11 cellular contexts compared by ENCODE assay signal in the genomic region with DNA sequence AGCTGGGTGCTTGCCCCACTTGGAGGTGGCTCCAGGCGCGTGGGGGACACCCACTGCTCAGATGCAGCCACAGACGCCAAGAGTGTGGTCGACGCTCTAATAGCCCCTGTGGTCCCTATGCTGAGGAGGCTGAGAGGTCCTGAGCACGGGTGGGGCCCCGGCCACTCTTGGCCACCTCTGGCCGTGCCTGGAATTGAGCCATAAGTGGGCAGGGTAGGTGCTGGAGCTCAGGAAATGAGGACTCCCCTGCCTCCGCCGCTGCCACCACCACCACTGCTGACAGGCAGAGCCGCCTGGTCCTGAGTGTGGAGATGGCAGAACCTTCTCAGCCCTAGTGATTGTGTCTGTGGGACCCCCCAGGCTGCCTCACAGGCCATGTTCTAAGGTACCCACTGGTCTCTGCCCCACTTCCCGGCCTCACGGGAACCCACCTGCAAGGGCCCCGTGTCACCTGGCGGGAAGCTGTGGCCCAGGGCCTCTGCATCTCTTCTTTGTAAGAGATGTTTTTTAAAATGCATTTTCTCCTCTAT. TPM values are rescaled to one million over a fixed set of nuclear protein-coding genes. Genes with fewer than 3 reads are reported as not detected.
DNase-seq lines count a peak whose midpoint lies in the region; ATAC-seq and TF ChIP-seq lines count a peak whose summit lies in the region.
"Had no signal": no experiment of that assay in that cellular context is flagged by ENCODE, and none has a peak within 500 bp of the region (broad histone marks: within the 10 kb centered on the region; RNA-seq: fewer than 3 reads in every experiment).

No MANE protein-coding gene starts in this region.

- H3K4me3 Mint-ChIP-seq in CD8-positive, alpha-beta memory T cell = peak overlapping the region; percentile 51 to 91 (median 86)

- ATAC-seq in activated naive CD4-positive, alpha-beta T cell treated with anti-CD3 and anti-CD28 coated beads, Interleukin-2, amount 50 U/mL, for 72 hours = peak; percentile 29 to 50
- ATAC-seq in mucosa of descending colon (peak; percentile 23), HG03520 (IDR thresholded peaks at IDR 0.05; ENCODE audit: unreplicated experiment) (no peak), GM21528 (IDR thresholded peaks at IDR 0.05; ENCODE audit: low FRiP score, unreplicated experiment) (no peak)
- ATAC-seq: sciatic nerve had no signal

- no peaks in the 10 kb centered on the region for H4K20me1 ChIP-seq in Loucy (ENCODE audit: insufficient read depth, low read length, poor library complexity, severe bottlenecking)

- peak overlapping the region; percentile 93 to 100 (median 99) for H3K27ac Mint-ChIP-seq in CD8-positive, alpha-beta memory T cell
- peak overlapping the region; percentile 72 to 78 for H3K27ac Mint-ChIP-seq in activated naive CD4-positive, alpha-beta T cell treated with anti-CD3 and anti-CD28 coated beads, Interleukin-2, amount 50 U/mL, for 72 hours

- H3K27me3 Mint-ChIP-seq in CD8-positive, alpha-beta memory T cell = peaks cover 0 to 1% of the 10 kb centered on the region in 2 donors

- peak overlapping the region; percentile 37 for H3K4me3 ChIP-seq in CD8-positive, alpha-beta memory T cell (ENCODE audit: low read length)
- H3K4me3 ChIP-seq in Loucy (ENCODE audit: low read length, poor library complexity, severe bottlenecking) (no peak overlapping the region), mucosa of descending colon (no peak overlapping the region)
- H3K4me3 ChIP-seq: ascending aorta had no signal

- H3K9me3 Mint-ChIP-seq in CD8-positive, alpha-beta memory T cell = peaks cover 0 to 2% (median 0%) of the 10 kb centered on the region in 5 donors
- H3K9me3 Mint-ChIP-seq in activated naive CD4-positive, alpha-beta T cell treated with anti-CD3 and anti-CD28 coated beads, Interleukin-2, amount 50 U/mL, for 72 hours = no peaks in the 10 kb centered on the region

- peaks cover 3 to 46% (median 4%) of the 10 kb centered on the region in 3 donors for H3K36me3 Mint-ChIP-seq in CD8-positive, alpha-beta memory T cell
- H3K36me3 Mint-ChIP-seq in activated naive CD4-positive, alpha-beta T cell treated with anti-CD3 and anti-CD28 coated beads, Interleukin-2, amount 50 U/mL, for 72 hours = peaks cover 5 to 8% of the 10 kb centered on the region in 2 donors

- H3K36me3 ChIP-seq in CD8-positive, alpha-beta memory T cell (ENCODE audit: insufficient read depth, low read length) = peaks cover 4% of the 10 kb centered on the region
- peaks cover 55% of the 10 kb centered on the region; the same call in 1 of the 2 replicates for H3K36me3 ChIP-seq in Loucy (ENCODE audit: insufficient read depth, low read length)
- H3K36me3 ChIP-seq in mucosa of descending colon (ENCODE audit: low read depth) = peaks cover 12% of the 10 kb centered on the region

- intact Hi-C loops in mucosa of descending colon (cut with DNase I, micrococcal nuclease) = no loop called here

- no peaks in the 10 kb centered on the region for H3K9me2 ChIP-seq in Loucy (replicated peaks; ENCODE audit: low read depth, low read length)

- H2AFZ ChIP-seq in Loucy (ENCODE audit: low read length) = no peak overlapping the region

- H3K79me2 ChIP-seq in Loucy (ENCODE audit: insufficient read depth, low read length) = no peaks in the 10 kb centered on the region

- H3K9me3 ChIP-seq in CD8-positive, alpha-beta memory T cell (ENCODE audit: low read length) = no peaks in the 10 kb centered on the region
- H3K9me3 ChIP-seq in Loucy (ENCODE audit: insufficient read depth, low read depth, low read length) (no peaks in the 10 kb centered on the region), mucosa of descending colon (no peaks in the 10 kb centered on the region)
- H3K9me3 ChIP-seq: ascending aorta had no signal

- H3K27ac ChIP-seq in CD8-positive, alpha-beta memory T cell (ENCODE audit: low read depth, low read length) = peak overlapping the region; percentile 95
- H3K27ac ChIP-seq: ascending aorta had no signal

- TF ChIP-seq CTCF in Loucy (conservative IDR thresholded peaks at IDR 0.05; ENCODE audit: low read length) (no peak; the same call in 1 of the 2 replicates), mucosa of descending colon (IDR thresholded peaks at IDR 0.05) (no peak)

- H3K4me2 ChIP-seq in Loucy (ENCODE audit: low read depth, low read length, poor library complexity, severe bottlenecking) = peak overlapping the region; percentile 3

- peaks cover 22 to 49% (median 30%) of the 10 kb centered on the region in 3 donors for H3K4me1 Mint-ChIP-seq in CD8-positive, alpha-beta memory T cell

- POLR2A ChIA-PET in CD8-positive, alpha-beta memory T cell (lab: Charles Lee) = interaction anchor here (0.5 to 2.7 kb wide), 5 partner anchors 8 to 213 kb away, joined by 3 to 12 read pairs (median 4); a partner anchor contains a TSS

- peaks cover 37% of the 10 kb centered on the region for H3K4me1 ChIP-seq in CD8-positive, alpha-beta memory T cell (ENCODE audit: insufficient read depth, low read length)
- peaks cover 18% of the 10 kb centered on the region for H3K4me1 ChIP-seq in Loucy (ENCODE audit: insufficient read depth, low read length, poor library complexity, severe bottlenecking)
- H3K4me1 ChIP-seq in mucosa of descending colon (ENCODE audit: low read depth) = no peaks in the 10 kb centered on the region
- H3K4me1 ChIP-seq: ascending aorta had no signal

- peak; percentile 26 to 69 (median 67) for DNase-seq in CD8-positive, alpha-beta memory T cell
- no peak for DNase-seq in activated naive CD4-positive, alpha-beta T cell treated with anti-CD3 and anti-CD28 coated beads, Interleukin-2, amount 50 U/mL, for 72 hours (ENCODE audit: low spot score in 2 of 2)
- DNase-seq in mucosa of descending colon = peak in 1 of 3 donors; percentile 50
- DNase-seq in NCI-H1436 (lab: John Stamatoyannopoulos, UW) = no peak
- DNase-seq in OCI-M2 (lab: John Stamatoyannopoulos, UW; ENCODE audit: unreplicated experiment) = no peak
- DNase-seq: NCI-H226 had no signal

- peaks cover 7% of the 10 kb centered on the region; the same call in 1 of the 2 replicates for H3F3A ChIP-seq in Loucy (ENCODE audit: low read depth)

- CTCF ChIA-PET in CD8-positive, alpha-beta memory T cell (lab: Charles Lee) = interaction anchor here (1.2 to 2.9 kb wide), 3 partner anchors 10 to 99 kb away, joined by 4 to 10 read pairs (median 5); a partner anchor contains a TSS

- no peak overlapping the region for H3K9ac ChIP-seq in Loucy (ENCODE audit: low read depth, low read length, poor library complexity, severe bottlenecking)

- no peaks in the 10 kb centered on the region for H3K27me3 ChIP-seq in CD8-positive, alpha-beta memory T cell (ENCODE audit: insufficient read depth, low read length, poor library complexity, severe bottlenecking)
- no peaks in the 10 kb centered on the region for H3K27me3 ChIP-seq in Loucy (ENCODE audit: insufficient read depth, low read length, poor library complexity, severe bottlenecking)
- H3K27me3 ChIP-seq: ascending aorta had no signal

RNA-seq across cellular contexts. Expression of a gene that starts 34.6 kb away (rescaled TPM):
- 10 to 100 TPM; 29.7 to 29.9 TPM for total RNA-seq in CD8-positive, alpha-beta memory T cell
- 32.6 TPM for polyA plus RNA-seq in CD8-positive, alpha-beta memory T cell
- total RNA-seq in activated naive CD4-positive, alpha-beta T cell treated with anti-CD3 and anti-CD28 coated beads, Interleukin-2, amount 50 U/mL, for 72 hours = 10 to 100 TPM; 42.4 to 60.1 TPM
- total RNA-seq in mucosa of descending colon = 10 to 100 TPM; 43.8 to 56.7 (median 49.3) TPM

Comparison
In these comparisons a context has a peak if more than half of its experiments do, and no peak if none do; other contexts are left out.
1. DNase-seq: peak in CD8-positive, alpha-beta memory T cell (5 of 5); none in activated naive CD4-positive, alpha-beta T cell treated with anti-CD3 and anti-CD28 coated beads, Interleukin-2, amount 50 U/mL, for 72 hours (0 of 2), NCI-H1436 (single experiment) and OCI-M2 (single experiment).
2. ATAC-seq: peak in activated naive CD4-positive, alpha-beta T cell treated with anti-CD3 and anti-CD28 coated beads, Interleukin-2, amount 50 U/mL, for 72 hours (2 of 2) and mucosa of descending colon (single experiment); none in HG03520 (single experiment) and GM21528 (single experiment).